25 cellular contexts compared by ENCODE assay signal in the genomic region with DNA sequence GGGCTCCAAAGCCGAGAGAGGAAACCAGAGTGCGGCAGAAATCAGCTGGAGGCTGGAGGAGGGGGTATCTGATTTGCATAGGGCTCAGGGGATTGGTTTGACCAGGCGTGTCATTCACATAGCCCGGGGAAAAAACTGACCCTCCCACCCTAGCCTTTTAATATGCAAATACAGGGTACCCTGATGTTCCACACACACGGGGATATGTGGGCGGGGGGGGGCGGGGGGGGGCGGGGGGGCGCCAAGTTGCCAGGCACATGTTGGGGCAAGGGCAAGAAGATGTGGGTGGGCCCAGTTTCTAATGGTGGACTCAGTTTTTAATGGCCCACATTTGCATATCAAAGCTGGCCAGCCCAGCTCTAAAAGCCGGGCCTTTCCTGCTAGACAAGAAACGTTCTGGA.
DNase-seq lines count a peak whose midpoint lies in the region; ATAC-seq lines count a peak whose summit lies in the region.
"Had no signal": no experiment of that assay in that cellular context is flagged by ENCODE, and none has a peak within 500 bp of the region (broad histone marks: within the 10 kb centered on the region; RNA-seq: fewer than 3 reads in every experiment).

No MANE protein-coding gene starts in this region.

- H3K14ac ChIP-seq in trophoblast cell (ENCODE audit: low read length) = no peak overlapping the region

- no peaks in the 10 kb centered on the region for H3K79me1 ChIP-seq in trophoblast cell (ENCODE audit: low read length)

- peak overlapping the region; percentile 69 for H3K9ac ChIP-seq in HUES6 (ENCODE audit: low read length)
- H3K9ac ChIP-seq in iPS-20b (ENCODE audit: low read depth, low read length) = peak overlapping the region; percentile 36; the same call in 1 of the 2 replicates
- H3K9ac ChIP-seq in trophoblast cell (ENCODE audit: low read length) = no peak overlapping the region

- H4K91ac ChIP-seq in trophoblast cell (ENCODE audit: low read depth, low read length) = no peak overlapping the region

- no peak overlapping the region for H2BK120ac ChIP-seq in trophoblast cell (ENCODE audit: insufficient read depth, low read length, poor library complexity)

- no CpG with 5 or more reads among the region's 11 CpGs for WGBS in trophoblast cell (ENCODE audit: extremely low coverage, insufficient coverage, insufficient read length)

- H4K12ac ChIP-seq in trophoblast cell (ENCODE audit: low read depth, low read length) = no peak overlapping the region

- no peak for ATAC-seq in GM21723 (IDR thresholded peaks at IDR 0.05; ENCODE audit: unreplicated experiment)
- no peak for ATAC-seq in HG03460 (IDR thresholded peaks at IDR 0.05; ENCODE audit: unreplicated experiment)
- ATAC-seq: activated T-cell treated with anti-CD3 and anti-CD28 coated beads, Interleukin-2, amount 50 U/mL, for 4 hours; K562; left cardiac atrium; stimulated activated naive CD8-positive, alpha-beta T cell treated with anti-CD3 and anti-CD28 coated beads, Interleukin-15, amount 100 ng/mL, for 72 hours had no signal

- no peak overlapping the region for H2AK5ac ChIP-seq in trophoblast cell (ENCODE audit: low read length)

- H2BK12ac ChIP-seq in trophoblast cell (ENCODE audit: low read length) = no peak overlapping the region

- H3K4me3 ChIP-seq in HUES6 (ENCODE audit: low read depth, low read length) = peak overlapping the region; percentile 41; the same call in 1 of the 2 replicates
- peak overlapping the region; percentile 41; the same call in 1 of the 2 replicates for H3K4me3 ChIP-seq in iPS-20b (ENCODE audit: low read length)
- no peak overlapping the region for H3K4me3 ChIP-seq in trophoblast cell (ENCODE audit: low read depth, low read length)
- H3K4me3 ChIP-seq: esophagus squamous epithelium, K562, MG63, vagina had no signal

- no peaks in the 10 kb centered on the region for H3K79me2 ChIP-seq in trophoblast cell (ENCODE audit: control insufficient read depth, insufficient read depth, low read length, poor library complexity)

- H3K4ac ChIP-seq in trophoblast cell (ENCODE audit: low read depth, low read length) = no peak overlapping the region

- H2AFZ ChIP-seq in trophoblast cell (ENCODE audit: insufficient read depth, low read length, poor library complexity) = no peak overlapping the region

- H3K4me2 ChIP-seq in trophoblast cell (ENCODE audit: low read length) = peak overlapping the region; percentile 52

- H3K27ac ChIP-seq in HUES6 (ENCODE audit: low read depth, low read length) = peak overlapping the region; percentile 60; the same call in 1 of the 2 replicates
- H3K27ac ChIP-seq in iPS-20b (ENCODE audit: low read length) = peak overlapping the region; percentile 3
- H3K27ac ChIP-seq in trophoblast cell (ENCODE audit: low read depth, low read length) = no peak overlapping the region
- H3K27ac ChIP-seq: C4-2B, esophagus squamous epithelium, vagina, WERI-Rb-1 had no signal

- H3K27me3 ChIP-seq in HUES6 (ENCODE audit: control insufficient read depth, insufficient read depth, low read length) (no peaks in the 10 kb centered on the region; the same call in 1 of the 2 replicates), iPS-20b (ENCODE audit: insufficient read depth, low read length) (no peaks in the 10 kb centered on the region), trophoblast cell (ENCODE audit: insufficient read depth, low read length) (no peaks in the 10 kb centered on the region)
- H3K27me3 ChIP-seq: MG63, vagina had no signal

- H3K4me1 ChIP-seq in HUES6 (ENCODE audit: control insufficient read depth, insufficient read depth, low read length) = peaks cover 32% of the 10 kb centered on the region
- H3K4me1 ChIP-seq in iPS-20b (ENCODE audit: insufficient read depth, low read length) = peaks cover 15% of the 10 kb centered on the region; the same call in 1 of the 2 replicates
- peaks cover 0 to 1% of the 10 kb centered on the region in 2 experiments for H3K4me1 ChIP-seq in trophoblast cell (ENCODE audit: control insufficient read depth in 1 of 2, insufficient read depth in 2 of 2, low read length in 2 of 2)
- H3K4me1 ChIP-seq: vagina had no signal

- H3K36me3 ChIP-seq in HUES6 (ENCODE audit: control insufficient read depth, insufficient read depth, low read length) (no peaks in the 10 kb centered on the region), iPS-20b (ENCODE audit: insufficient read depth, low read depth, low read length) (no peaks in the 10 kb centered on the region), trophoblast cell (ENCODE audit: control insufficient read depth in 1 of 2, insufficient read depth in 2 of 2, low read length in 2 of 2) (no peaks in the 10 kb centered on the region)
- H3K36me3 ChIP-seq: esophagus squamous epithelium, MG63, vagina, WERI-Rb-1 had no signal

- no peak overlapping the region for H4K8ac ChIP-seq in trophoblast cell (ENCODE audit: low read depth, low read length)

- peaks cover 5% of the 10 kb centered on the region; the same call in 1 of the 2 replicates for H3K9me3 ChIP-seq in HUES6 (ENCODE audit: control insufficient read depth, insufficient read depth, low read depth, low read length)
- H3K9me3 ChIP-seq in iPS-20b (ENCODE audit: insufficient read depth, low read depth, low read length) = no peaks in the 10 kb centered on the region; the same call in 1 of the 2 replicates
- H3K9me3 ChIP-seq in trophoblast cell (ENCODE audit: insufficient read depth, low read depth, low read length) = no peaks in the 10 kb centered on the region
- H3K9me3 ChIP-seq: esophagus squamous epithelium, MG63, vagina had no signal

- H2BK5ac ChIP-seq in trophoblast cell (ENCODE audit: low read depth, low read length, poor library complexity) = no peak overlapping the region

- H3K23ac ChIP-seq in trophoblast cell (ENCODE audit: low read length) = no peak overlapping the region

- H3K18ac ChIP-seq in trophoblast cell (ENCODE audit: low read length) = no peak overlapping the region

- DNase-seq in ecto neural progenitor cell (ENCODE audit: low spot score) (peak; percentile 75), trophoblast cell (no peak), SKM-1 treated with dmso at 0.1 percent for 144 hours (lab: John Stamatoyannopoulos, UW; ENCODE audit: unreplicated experiment) (no peak), AG08396 (ENCODE audit: low spot score) (no peak)
- DNase-seq: activated CD4-positive, alpha-beta T cell treated with anti-CD3 and anti-CD28 coated beads, Interleukin-2, amount 10 ng/mL, durations not matched to agents 24 days and 14 days; activated gamma-delta T cell treated with Interleukin-2 at 50 U/mL for 16 hours; activated T-cell treated with anti-CD3 and anti-CD28 coated beads, Interleukin-2, amount 50 U/mL, for 4 hours; central memory CD4-positive, alpha-beta T cell; DMS79; esophagus squamous epithelium; left cardiac atrium; MG63; NCI-H1436; NCI-H446; occipital lobe; SHP77; stimulated activated naive CD8-positive, alpha-beta T cell treated with anti-CD3 and anti-CD28 coated beads, Interleukin-15, amount 100 ng/mL, for 72 hours; WERI-Rb-1 had no signal
